ENCODE assay signal across 8 cellular contexts in the genomic region with DNA sequence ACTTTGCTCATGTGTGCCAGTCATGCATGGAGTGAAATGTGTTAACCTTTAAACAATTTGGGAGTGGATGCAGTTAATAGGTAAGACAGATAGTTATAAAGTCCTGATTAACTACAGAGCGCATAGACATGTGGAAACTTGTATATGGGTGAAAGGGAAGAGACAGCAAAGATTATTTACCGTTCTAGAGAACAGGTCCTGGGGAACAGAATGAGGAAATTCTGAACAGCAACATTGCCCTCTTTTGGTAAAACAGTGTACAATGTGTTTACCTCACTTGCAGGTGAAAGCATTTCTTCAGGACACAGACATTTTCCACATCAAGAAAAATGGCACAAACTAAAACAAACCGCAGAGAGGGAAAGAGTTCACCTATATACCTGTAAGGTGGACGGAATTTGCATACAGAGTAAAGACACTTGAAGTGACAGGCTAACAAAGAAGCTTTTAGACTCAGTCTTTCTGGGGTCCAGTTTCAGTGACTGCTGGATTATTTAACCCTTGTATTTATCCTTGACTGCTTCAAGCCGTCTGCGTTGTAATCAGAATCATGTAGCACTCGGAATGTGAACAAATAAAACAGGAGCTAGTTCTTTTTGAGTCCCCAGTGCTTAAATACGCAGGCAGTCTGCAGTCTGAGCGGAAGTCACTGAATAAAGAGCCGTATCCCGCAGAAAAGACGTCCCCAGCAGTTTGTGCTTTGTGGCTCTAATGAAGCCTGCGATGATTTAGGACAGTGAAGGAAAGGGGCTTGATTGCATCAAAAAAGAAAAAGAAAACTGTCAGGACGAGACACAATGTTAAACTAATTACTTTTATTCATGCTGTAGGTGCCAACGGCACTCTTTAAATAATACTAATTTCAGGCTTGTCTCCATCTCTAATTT.
A peak's percentile ranks its signal among the peaks of the same experiment; 100 is the strongest.
DNase-seq lines count a peak whose midpoint lies in the region; ATAC-seq and TF ChIP-seq lines count a peak whose summit lies in the region.

No MANE protein-coding gene starts in this region.

- peaks cover 7% of the 10 kb centered on the region for H3K4me1 Mint-ChIP-seq in stimulated activated effector memory CD8-positive, alpha-beta T cell treated with anti-CD3 and anti-CD28 coated beads, Interleukin-12 subunit alpha, Interleukin-12 subunit beta, amount 100 ng/mL, for 72 hours

- no peak overlapping the region for H3K4me3 Mint-ChIP-seq in stimulated activated effector memory CD8-positive, alpha-beta T cell treated with anti-CD3 and anti-CD28 coated beads, Interleukin-12 subunit alpha, Interleukin-12 subunit beta, amount 100 ng/mL, for 72 hours

- H3K36me3 ChIP-seq in iPS-15b (ENCODE audit: control insufficient read depth, insufficient read depth, low read length): no peaks in the 10 kb centered on the region

- POLR2A ChIA-PET in AG04450 (lab: Yijun Ruan, JAX): no interaction called here

- no peaks in the 10 kb centered on the region for H3K36me3 Mint-ChIP-seq in stimulated activated effector memory CD8-positive, alpha-beta T cell treated with anti-CD3 and anti-CD28 coated beads, Interleukin-12 subunit alpha, Interleukin-12 subunit beta, amount 100 ng/mL, for 72 hours

- CTCF ChIA-PET in AG04450 (lab: Charles Lee): interaction anchor here (0.6 to 1.5 kb wide), 9 partner anchors 8 to 1516 kb away, joined by 3 to 15 read pairs (median 4); no protein-coding TSS in a partner anchor

- H3K27me3 ChIP-seq in AG04450 (ENCODE audit: control insufficient read depth, insufficient read depth, low read length): no peaks in the 10 kb centered on the region
- H3K27me3 ChIP-seq in iPS-15b (ENCODE audit: control insufficient read depth, insufficient read depth, low read length): peaks cover 18% of the 10 kb centered on the region

- H3K4me3 ChIP-seq in AG04450 (ENCODE audit: low read depth, low read length): peak overlapping the region; percentile 45
- H3K4me3 ChIP-seq in iPS-15b (ENCODE audit: low read depth, low read length): peak overlapping the region; percentile 41

- DNase-seq in AG04450 (ENCODE audit: low read depth, low spot score): no peak
- DNase-seq in GM13976 (ENCODE audit: low spot score): no peak
- peak; percentile 57 for DNase-seq in NCI-H2196 (lab: John Stamatoyannopoulos, UW; ENCODE audit: unreplicated experiment)
- DNase-seq in astrocyte of the hippocampus (ENCODE audit: low read depth, low spot score): peak; percentile 75
- no peak for DNase-seq in stimulated activated effector memory CD8-positive, alpha-beta T cell treated with anti-CD3 and anti-CD28 coated beads, Interleukin-12 subunit alpha, Interleukin-12 subunit beta, amount 100 ng/mL, for 72 hours (ENCODE audit: low spot score in 2 of 2)
- DNase-seq in omental fat pad (ENCODE audit: low spot score): no peak

- no peak overlapping the region for H3K27ac ChIP-seq in AG04450 (ENCODE audit: low read depth, low read length)

- TF ChIP-seq CTCF in AG04450 (IDR thresholded peaks at IDR 0.05; ENCODE audit: low read depth, low read length) (peak; percentile 58), GM13976 (IDR thresholded peaks at IDR 0.05; ENCODE audit: borderline replicate concordance, control extremely low read depth, extremely low read depth, insufficient read depth, missing control alignments) (peak; percentile 54), omental fat pad (IDR thresholded peaks at IDR 0.05) (no peak)

- no peak overlapping the region for H3K9ac ChIP-seq in iPS-15b (ENCODE audit: low read depth, low read length)

- H3K27ac Mint-ChIP-seq in stimulated activated effector memory CD8-positive, alpha-beta T cell treated with anti-CD3 and anti-CD28 coated beads, Interleukin-12 subunit alpha, Interleukin-12 subunit beta, amount 100 ng/mL, for 72 hours: no peak overlapping the region

- H3K4me1 ChIP-seq in iPS-15b (ENCODE audit: control insufficient read depth, insufficient read depth, low read length): peaks cover 13% of the 10 kb centered on the region

- in situ Hi-C loops in GM13976 (cut with MboI; ENCODE audit: low sequenced_read_pairs, unreplicated experiment): no loop called here

- ATAC-seq in HG03066 (IDR thresholded peaks at IDR 0.05; ENCODE audit: low read depth, unreplicated experiment) (peak; percentile 37), omental fat pad (ENCODE audit: low FRiP score) (no peak)
- peak; percentile 57 for ATAC-seq in stimulated activated effector memory CD8-positive, alpha-beta T cell treated with anti-CD3 and anti-CD28 coated beads, Interleukin-12 subunit alpha, Interleukin-12 subunit beta, amount 100 ng/mL, for 72 hours

- no peaks in the 10 kb centered on the region for H3K9me3 ChIP-seq in AG04450 (ENCODE audit: control insufficient read depth, insufficient read depth, low read length)
- no peaks in the 10 kb centered on the region for H3K9me3 ChIP-seq in iPS-15b (ENCODE audit: control insufficient read depth, insufficient read depth, low read length)

- no peaks in the 10 kb centered on the region for H3K9me3 Mint-ChIP-seq in stimulated activated effector memory CD8-positive, alpha-beta T cell treated with anti-CD3 and anti-CD28 coated beads, Interleukin-12 subunit alpha, Interleukin-12 subunit beta, amount 100 ng/mL, for 72 hours

Comparison
In these comparisons a context has a peak if more than half of its experiments do, and no peak if none do; other contexts are left out.
1. DNase-seq: peak in NCI-H2196 (single experiment) and astrocyte of the hippocampus (single experiment); none in AG04450 (single experiment), GM13976 (single experiment), stimulated activated effector memory CD8-positive, alpha-beta T cell treated with anti-CD3 and anti-CD28 coated beads, Interleukin-12 subunit alpha, Interleukin-12 subunit beta, amount 100 ng/mL, for 72 hours (0 of 2) and omental fat pad (single experiment).
2. CTCF ChIP-seq: peak in AG04450 (single experiment) and GM13976 (single experiment); none in omental fat pad (0 of 3).